In genomic region chr12:52359511-52360103, GRCh38 we compare ENCODE assay signal across 28 cellular contexts. TPM values are rescaled to one million over a fixed set of nuclear protein-coding genes. Genes with fewer than 3 reads are reported as not detected.
DNase-seq lines count a peak whose midpoint lies in the region; ATAC-seq and TF ChIP-seq lines count a peak whose summit lies in the region.
"Had no signal": no experiment of that assay in that cellular context is flagged by ENCODE, and none has a peak within 500 bp of the region (broad histone marks: within the 10 kb centered on the region; RNA-seq: fewer than 3 reads in every experiment).

No MANE protein-coding gene starts in this region.

- H3K4me1 ChIP-seq in BLaER1 treated with 17β-estradiol and CSF1 and Interleukin-3, amounts not matched to agents 10 nM and 100 nM: peaks cover 9 to 50% (median 36%) of the 10 kb centered on the region in 10 experiments
- H3K4me1 ChIP-seq: colonic mucosa, parathyroid adenoma had no signal

- H3K9me3 ChIP-seq in BLaER1 treated with 17β-estradiol and CSF1 and Interleukin-3, amounts not matched to agents 10 nM and 100 nM (replicated peaks in 1 of 11): 0 out of 22 replicates have a peak, but pooled peaks cover 0 to 6% (median 0%) of the 10 kb centered on the region in 11 experiments
- H3K9me3 ChIP-seq in T-helper 17 cell (ENCODE audit: control insufficient read depth, low read length, poor library complexity, severe bottlenecking): no peaks in the 10 kb centered on the region
- H3K9me3 ChIP-seq: colonic mucosa, esophagus squamous epithelium, right lobe of liver had no signal

- TF ChIP-seq CTCF in activated CD8-positive, alpha-beta T cell treated with anti-CD3 and anti-CD28 coated beads for 36 hours (IDR thresholded peaks at IDR 0.05): no peak
- no peak for TF ChIP-seq CTCF in nephron progenitor cell (IDR thresholded peaks at IDR 0.05)

- no peaks in the 10 kb centered on the region for H3K27me3 ChIP-seq in BLaER1 treated with 17β-estradiol and CSF1 and Interleukin-3, amounts not matched to agents 10 nM and 100 nM
- H3K27me3 ChIP-seq: colonic mucosa, right lobe of liver had no signal

- intact Hi-C loops in activated CD8-positive, alpha-beta T cell treated with anti-CD3 and anti-CD28 coated beads for 36 hours (cut with micrococcal nuclease): no loop called here

- H3K27ac ChIP-seq in BLaER1 treated with 17β-estradiol and CSF1 and Interleukin-3, amounts not matched to agents 10 nM and 100 nM: no peak overlapping the region
- H3K27ac ChIP-seq: colonic mucosa, esophagus squamous epithelium, parathyroid adenoma, right lobe of liver, WERI-Rb-1 had no signal

- no peaks in the 10 kb centered on the region for H3K9me3 Mint-ChIP-seq in activated CD8-positive, alpha-beta T cell treated with anti-CD3 and anti-CD28 coated beads, Interleukin-2, amount 10 ng/mL, durations not matched to agents 7 days and 5 days (ENCODE audit: insufficient read depth)
- no peaks in the 10 kb centered on the region for H3K9me3 Mint-ChIP-seq in activated CD8-positive, alpha-beta T cell treated with anti-CD3 and anti-CD28 coated beads for 36 hours
- no peaks in the 10 kb centered on the region for H3K9me3 Mint-ChIP-seq in nephron progenitor cell
- H3K9me3 Mint-ChIP-seq: T-helper 2 cell treated with Interferon-gamma antibody and Interleukin-4, amounts not matched to agents 5 μg/mL and 100 μg/mL, for 36 hours had no signal

- POLR2A ChIA-PET in activated CD8-positive, alpha-beta T cell treated with anti-CD3 and anti-CD28 coated beads, Interleukin-2, amount 10 ng/mL, durations not matched to agents 7 days and 5 days (lab: Charles Lee): no interaction called here
- POLR2A ChIA-PET in activated CD8-positive, alpha-beta T cell treated with anti-CD3 and anti-CD28 coated beads for 36 hours (lab: Charles Lee): interaction anchor here (2.3 kb wide), 1 partner anchor 9 kb away, joined by 5 read pairs; no protein-coding TSS in a partner anchor

- H3K4me1 Mint-ChIP-seq in activated CD8-positive, alpha-beta T cell treated with anti-CD3 and anti-CD28 coated beads, Interleukin-2, amount 10 ng/mL, durations not matched to agents 7 days and 5 days (ENCODE audit: low read depth): peaks cover 37% of the 10 kb centered on the region
- peaks cover 24% of the 10 kb centered on the region for H3K4me1 Mint-ChIP-seq in activated CD8-positive, alpha-beta T cell treated with anti-CD3 and anti-CD28 coated beads for 36 hours (ENCODE audit: low read depth)
- H3K4me1 Mint-ChIP-seq in T-helper 17 cell (peaks cover 20% of the 10 kb centered on the region), nephron progenitor cell (no peaks in the 10 kb centered on the region)

- H4K20me1 ChIP-seq in BLaER1 treated with 17β-estradiol and CSF1 and Interleukin-3, amounts not matched to agents 10 nM and 100 nM: no peaks in the 10 kb centered on the region

- peak overlapping the region; percentile 7 for H3K27ac Mint-ChIP-seq in activated CD8-positive, alpha-beta T cell treated with anti-CD3 and anti-CD28 coated beads, Interleukin-2, amount 10 ng/mL, durations not matched to agents 7 days and 5 days
- no peak overlapping the region for H3K27ac Mint-ChIP-seq in activated CD8-positive, alpha-beta T cell treated with anti-CD3 and anti-CD28 coated beads for 36 hours
- H3K27ac Mint-ChIP-seq in T-helper 17 cell (peak overlapping the region; percentile 54), nephron progenitor cell (peak overlapping the region; percentile 56)
- H3K27ac Mint-ChIP-seq: brain; T-helper 2 cell treated with Interferon-gamma antibody and Interleukin-4, amounts not matched to agents 5 μg/mL and 100 μg/mL, for 36 hours had no signal

- no peak overlapping the region for H3K9ac ChIP-seq in BLaER1 treated with 17β-estradiol and CSF1 and Interleukin-3, amounts not matched to agents 10 nM and 100 nM
- H3K9ac ChIP-seq: parathyroid adenoma had no signal

- H3K27me3 Mint-ChIP-seq in activated CD8-positive, alpha-beta T cell treated with anti-CD3 and anti-CD28 coated beads, Interleukin-2, amount 10 ng/mL, durations not matched to agents 7 days and 5 days (ENCODE audit: low read depth): peaks cover 11% of the 10 kb centered on the region
- no peaks in the 10 kb centered on the region for H3K27me3 Mint-ChIP-seq in activated CD8-positive, alpha-beta T cell treated with anti-CD3 and anti-CD28 coated beads for 36 hours
- H3K27me3 Mint-ChIP-seq in T-helper 17 cell: peaks cover 33% of the 10 kb centered on the region
- peaks cover 13% of the 10 kb centered on the region for H3K27me3 Mint-ChIP-seq in nephron progenitor cell (ENCODE audit: low read depth, poor library complexity)

- no peak for ATAC-seq in activated CD8-positive, alpha-beta T cell treated with anti-CD3 and anti-CD28 coated beads, Interleukin-2, amount 10 ng/mL, durations not matched to agents 7 days and 5 days
- no peak for ATAC-seq in activated CD8-positive, alpha-beta T cell treated with anti-CD3 and anti-CD28 coated beads for 36 hours
- ATAC-seq in T-helper 17 cell: no peak
- ATAC-seq in HG02642 (IDR thresholded peaks at IDR 0.05; ENCODE audit: poor library complexity, unreplicated experiment): no peak

- no peak overlapping the region for H3K4me3 Mint-ChIP-seq in activated CD8-positive, alpha-beta T cell treated with anti-CD3 and anti-CD28 coated beads, Interleukin-2, amount 10 ng/mL, durations not matched to agents 7 days and 5 days
- no peak overlapping the region for H3K4me3 Mint-ChIP-seq in activated CD8-positive, alpha-beta T cell treated with anti-CD3 and anti-CD28 coated beads for 36 hours
- H3K4me3 Mint-ChIP-seq in T-helper 17 cell: no peak overlapping the region
- H3K4me3 Mint-ChIP-seq in nephron progenitor cell: no peak overlapping the region
- H3K4me3 Mint-ChIP-seq: brain; T-helper 2 cell treated with Interferon-gamma antibody and Interleukin-4, amounts not matched to agents 5 μg/mL and 100 μg/mL, for 36 hours had no signal

- H3K36me3 ChIP-seq in BLaER1 treated with 17β-estradiol and CSF1 and Interleukin-3, amounts not matched to agents 10 nM and 100 nM: no peaks in the 10 kb centered on the region
- H3K36me3 ChIP-seq: colonic mucosa, esophagus squamous epithelium, right lobe of liver, WERI-Rb-1 had no signal

- no peaks in the 10 kb centered on the region for H3K36me3 Mint-ChIP-seq in activated CD8-positive, alpha-beta T cell treated with anti-CD3 and anti-CD28 coated beads, Interleukin-2, amount 10 ng/mL, durations not matched to agents 7 days and 5 days (ENCODE audit: low read depth)
- no peaks in the 10 kb centered on the region for H3K36me3 Mint-ChIP-seq in activated CD8-positive, alpha-beta T cell treated with anti-CD3 and anti-CD28 coated beads for 36 hours (ENCODE audit: low read depth)
- H3K36me3 Mint-ChIP-seq in T-helper 17 cell (ENCODE audit: low read depth) (peaks cover 2% of the 10 kb centered on the region), nephron progenitor cell (ENCODE audit: low read depth) (no peaks in the 10 kb centered on the region)
- H3K36me3 Mint-ChIP-seq: brain had no signal

- H3K4me3 ChIP-seq in BLaER1 treated with 17β-estradiol and CSF1 and Interleukin-3, amounts not matched to agents 10 nM and 100 nM: no peak overlapping the region
- H3K4me3 ChIP-seq: colonic mucosa, esophagus squamous epithelium, right lobe of liver had no signal

- H3K4me2 ChIP-seq in BLaER1 treated with 17β-estradiol and CSF1 and Interleukin-3, amounts not matched to agents 10 nM and 100 nM: peak overlapping the region in 7 of 11 experiments; percentile 7 to 72 (median 40); a peak in 8 of 22 replicates

- CTCF ChIA-PET in activated CD8-positive, alpha-beta T cell treated with anti-CD3 and anti-CD28 coated beads, Interleukin-2, amount 10 ng/mL, durations not matched to agents 7 days and 5 days (lab: Charles Lee): interaction anchor here (1.7 to 3.1 kb wide), 5 partner anchors 10 to 520 kb away, joined by 4 to 9 read pairs (median 7); no protein-coding TSS in a partner anchor
- CTCF ChIA-PET in activated CD8-positive, alpha-beta T cell treated with anti-CD3 and anti-CD28 coated beads for 36 hours (lab: Charles Lee): interaction anchor here (1.2 to 3.2 kb wide), 5 partner anchors 14 to 520 kb away, joined by 3 to 28 read pairs (median 10); no protein-coding TSS in a partner anchor

- DNase-seq in activated CD8-positive, alpha-beta T cell treated with anti-CD3 and anti-CD28 coated beads, Interleukin-2, amount 10 ng/mL, durations not matched to agents 7 days and 5 days: no peak
- no peak for DNase-seq in activated CD8-positive, alpha-beta T cell treated with anti-CD3 and anti-CD28 coated beads for 36 hours
- DNase-seq in T-helper 17 cell: no peak
- no peak for DNase-seq in nephron progenitor cell
- DNase-seq in NCI-H1694 treated with DMSO at 0.1 percent for 48 hours (lab: John Stamatoyannopoulos, UW): no peak
- no peak for DNase-seq in NK-92 (lab: John Stamatoyannopoulos, UW; ENCODE audit: unreplicated experiment)
- DNase-seq: activated CD4-positive, alpha-beta T cell treated with anti-CD3 and anti-CD28 coated beads, Interleukin-2, amount 50 U/mL, for 1 hour; activated naive CD4-positive, alpha-beta T cell; colonic mucosa; esophagus squamous epithelium; GOT3; mammary epithelial cell; NCI-H1436; NCI-H526; stimulated activated CD8-positive, alpha-beta memory T cell treated with anti-CD3 and anti-CD28 coated beads, Interleukin-4, amount 100 ng/mL, for 48 hours; substantia nigra; WERI-Rb-1 had no signal

RNA-seq across cellular contexts. Expression of gene KRT85, which starts 7.7 kb away (rescaled TPM):
- not detected for total RNA-seq in activated CD8-positive, alpha-beta T cell treated with anti-CD3 and anti-CD28 coated beads, Interleukin-2, amount 10 ng/mL, durations not matched to agents 7 days and 5 days
- not detected for total RNA-seq in activated CD8-positive, alpha-beta T cell treated with anti-CD3 and anti-CD28 coated beads for 36 hours
- not detected for total RNA-seq in T-helper 17 cell
- total RNA-seq: colonic mucosa, esophagus squamous epithelium, kidney epithelial cell, mammary epithelial cell, myocyte, right lobe of liver, RPMI7951, SK-MEL-5, urinary bladder had no signal

RNA-seq across cellular contexts. Expression of gene KRT84, which starts 25.8 kb away (rescaled TPM):
- total RNA-seq in activated CD8-positive, alpha-beta T cell treated with anti-CD3 and anti-CD28 coated beads, Interleukin-2, amount 10 ng/mL, durations not matched to agents 7 days and 5 days: not detected
- not detected for total RNA-seq in activated CD8-positive, alpha-beta T cell treated with anti-CD3 and anti-CD28 coated beads for 36 hours
- total RNA-seq in T-helper 17 cell: not detected
- total RNA-seq: colonic mucosa, kidney epithelial cell, myocyte, right lobe of liver, RPMI7951, SK-MEL-5, urinary bladder had no signal

RNA-seq across cellular contexts. Expression of gene KRT83, which starts 38.4 kb away (rescaled TPM):
- not detected for total RNA-seq in activated CD8-positive, alpha-beta T cell treated with anti-CD3 and anti-CD28 coated beads, Interleukin-2, amount 10 ng/mL, durations not matched to agents 7 days and 5 days
- not detected for total RNA-seq in activated CD8-positive, alpha-beta T cell treated with anti-CD3 and anti-CD28 coated beads for 36 hours
- not detected for total RNA-seq in T-helper 17 cell
- total RNA-seq: colonic mucosa, esophagus squamous epithelium, kidney epithelial cell, myocyte, right lobe of liver, RPMI7951, SK-MEL-5, urinary bladder had no signal

RNA-seq across cellular contexts. Expression of gene KRT82, which starts 46.5 kb away (rescaled TPM):
- total RNA-seq in activated CD8-positive, alpha-beta T cell treated with anti-CD3 and anti-CD28 coated beads, Interleukin-2, amount 10 ng/mL, durations not matched to agents 7 days and 5 days: not detected
- total RNA-seq in activated CD8-positive, alpha-beta T cell treated with anti-CD3 and anti-CD28 coated beads for 36 hours: not detected
- not detected for total RNA-seq in T-helper 17 cell
- total RNA-seq: colonic mucosa, esophagus squamous epithelium, kidney epithelial cell, mammary epithelial cell, myocyte, right lobe of liver, RPMI7951, SK-MEL-5, urinary bladder had no signal
